8 cellular contexts compared by ENCODE assay signal in the genomic region with DNA sequence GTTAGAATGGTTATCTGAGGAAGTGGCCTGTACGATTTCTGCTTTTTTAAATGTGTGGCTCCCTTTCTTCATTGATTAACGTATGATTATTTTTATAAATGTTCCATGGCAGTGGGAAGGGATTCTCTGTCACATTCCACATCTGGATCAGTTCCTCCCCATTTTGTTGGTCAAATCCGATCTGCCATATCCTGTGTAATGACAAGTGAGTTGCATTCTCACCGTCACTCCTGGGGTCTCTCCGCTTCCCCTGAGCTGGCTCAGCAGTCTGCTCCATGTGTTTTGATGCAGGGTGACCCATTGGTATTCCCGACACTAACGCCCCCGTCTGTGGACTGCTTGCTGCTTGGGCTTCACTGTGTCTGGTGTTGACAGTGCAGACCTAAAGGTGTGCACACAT. TPM values are rescaled to one million over a fixed set of nuclear protein-coding genes. Genes with fewer than 3 reads are reported as not detected.
DNase-seq lines count a peak whose midpoint lies in the region; ATAC-seq and TF ChIP-seq lines count a peak whose summit lies in the region.
"Had no signal": no experiment of that assay in that cellular context is flagged by ENCODE, and none has a peak within 500 bp of the region (broad histone marks: within the 10 kb centered on the region; RNA-seq: fewer than 3 reads in every experiment).

No MANE protein-coding gene starts in this region.

- no peaks in the 10 kb centered on the region for H4K20me1 ChIP-seq in HCT116 (ENCODE audit: insufficient read depth)

- RAD21 ChIA-PET in HCT116 (lab: Charles Lee; ENCODE audit: low non-redundant PET in 1 of 2, low total read pairs in 2 of 2, uncharacterized antibody in 2 of 2, unreplicated experiment in 2 of 2), result no interaction called here

- no peak overlapping the region for H3K27ac ChIP-seq in HCT116 (ENCODE audit: low read depth, low read length)

- H3K4me1 ChIP-seq in HCT116 (ENCODE audit: control insufficient read depth in 1 of 2, insufficient read depth in 2 of 2, low read length in 2 of 2), result peaks cover 21 to 25% of the 10 kb centered on the region in 2 experiments; a peak in 3 of 4 replicates

- intact Hi-C loops in HCT116 (cut with micrococcal nuclease), result no loop called here
- intact Hi-C loops in activated B cell treated with CpG ODN at 0.5 μM for 24 hours (cut with micrococcal nuclease), result no loop called here

- H3K36me3 ChIP-seq in HCT116 (ENCODE audit: control insufficient read depth in 1 of 2, insufficient read depth in 2 of 2, low read length in 2 of 2), result peaks cover 0 to under 1% of the 10 kb centered on the region in 2 experiments; a peak in 1 of 4 replicates

- no peaks in the 10 kb centered on the region for H3K9me2 ChIP-seq in HCT116 (ENCODE audit: insufficient read depth)

- H3K79me2 ChIP-seq in HCT116 (ENCODE audit: insufficient read depth, low read length), result peaks cover under 1% of the 10 kb centered on the region; the same call in 1 of the 2 replicates

- ATAC-seq in HCT116 (no peak), activated B cell treated with CpG ODN at 0.5 μM for 24 hours (ENCODE audit: low read depth) (peak; percentile 8), GM18909 (IDR thresholded peaks at IDR 0.05; ENCODE audit: poor library complexity, unreplicated experiment) (no peak)
- ATAC-seq in stimulated activated memory B cell treated with anti-CD40 and anti-IgM and Interleukin-4, amounts not matched to agents 10 μg/mL and 1 μg/mL and 100 μg/mL, for 72 hours, result no peak

- H3K9me3 ChIP-seq in HCT116 (ENCODE audit: control insufficient read depth in 1 of 2, insufficient read depth in 1 of 2, low read depth in 1 of 2, low read length in 2 of 2), result no peaks in the 10 kb centered on the region

- no peak overlapping the region for H3K9ac ChIP-seq in HCT116 (ENCODE audit: low read length)

- peak overlapping the region; percentile 74 for H3K4me3 Mint-ChIP-seq in activated B cell treated with CpG ODN at 0.5 μM for 24 hours
- peak overlapping the region; percentile 28 for H3K4me3 Mint-ChIP-seq in stimulated activated memory B cell treated with anti-CD40 and anti-IgM and Interleukin-4, amounts not matched to agents 10 μg/mL and 1 μg/mL and 100 μg/mL, for 72 hours

- no peaks in the 10 kb centered on the region for H3K27me3 ChIP-seq in HCT116 (ENCODE audit: insufficient read depth, low read length)

- CTCF ChIA-PET in HCT116 (lab: Charles Lee) (no interaction called here), activated B cell treated with CpG ODN at 0.5 μM for 24 hours (lab: Charles Lee) (interaction anchor here (1.3 kb wide), 1 partner anchor 26 kb away, joined by 4 read pairs; no protein-coding TSS in a partner anchor)

- POLR2A ChIA-PET in HCT116 (lab: Charles Lee) (interaction anchor here (1.9 kb wide), 1 partner anchor 56 kb away, joined by 5 read pairs; the partner anchor contains the start of gene MALAT1), activated B cell treated with CpG ODN at 0.5 μM for 24 hours (lab: Charles Lee) (interaction anchor here (1.3 to 11.6 kb wide), 7 partner anchors 22 to 109 kb away, joined by 3 to 535 read pairs (median 71); partner anchors contain the start of genes DPF2, MALAT1 and NEAT1)

- H2AFZ ChIP-seq in HCT116 (ENCODE audit: low read depth, low read length, poor library complexity, severe bottlenecking), result no peak overlapping the region

- TF ChIP-seq POLR2A in HCT116 (IDR thresholded peaks at IDR 0.05; ENCODE audit: borderline replicate concordance, extremely low read depth, insufficient read depth, insufficient read length), result no peak

- no TSS peak for BruUV-seq in HCT116 (replicated peaks; lab: Mats Ljungman, UMichigan)

- H3K4me2 ChIP-seq in HCT116 (ENCODE audit: low read length), result no peak overlapping the region

- DNase-seq in HCT116 (ENCODE audit: low read depth, low spot score) (no peak), activated B cell treated with CpG ODN at 0.5 μM for 24 hours (no peak), foreskin melanocyte (peak; percentile 15), NCI-H82 treated with DMSO at 0.1 percent for 48 hours (lab: John Stamatoyannopoulos, UW; ENCODE audit: unreplicated experiment) (no peak), ureter (ENCODE audit: low spot score) (no peak)
- DNase-seq: NCI-H526 treated with DMSO at 0.1 percent for 48 hours had no signal

- peaks cover 78% of the 10 kb centered on the region for H3K4me1 Mint-ChIP-seq in activated B cell treated with CpG ODN at 0.5 μM for 24 hours
- peaks cover 85% of the 10 kb centered on the region for H3K4me1 Mint-ChIP-seq in stimulated activated memory B cell treated with anti-CD40 and anti-IgM and Interleukin-4, amounts not matched to agents 10 μg/mL and 1 μg/mL and 100 μg/mL, for 72 hours

- peaks cover 20% of the 10 kb centered on the region for H3K36me3 Mint-ChIP-seq in activated B cell treated with CpG ODN at 0.5 μM for 24 hours (ENCODE audit: low read depth)
- peaks cover 22% of the 10 kb centered on the region for H3K36me3 Mint-ChIP-seq in stimulated activated memory B cell treated with anti-CD40 and anti-IgM and Interleukin-4, amounts not matched to agents 10 μg/mL and 1 μg/mL and 100 μg/mL, for 72 hours

- H3K9me3 Mint-ChIP-seq in activated B cell treated with CpG ODN at 0.5 μM for 24 hours, result no peaks in the 10 kb centered on the region
- H3K9me3 Mint-ChIP-seq in stimulated activated memory B cell treated with anti-CD40 and anti-IgM and Interleukin-4, amounts not matched to agents 10 μg/mL and 1 μg/mL and 100 μg/mL, for 72 hours, result no peaks in the 10 kb centered on the region

- H3K4me3 ChIP-seq in HCT116 (replicated peaks in 1 of 2; ENCODE audit: low read depth in 1 of 2, low read length in 2 of 2), result no peak overlapping the region

- H3K27me3 Mint-ChIP-seq in activated B cell treated with CpG ODN at 0.5 μM for 24 hours, result no peaks in the 10 kb centered on the region
- no peaks in the 10 kb centered on the region for H3K27me3 Mint-ChIP-seq in stimulated activated memory B cell treated with anti-CD40 and anti-IgM and Interleukin-4, amounts not matched to agents 10 μg/mL and 1 μg/mL and 100 μg/mL, for 72 hours

- TF ChIP-seq CTCF in HCT116 (IDR thresholded peaks at IDR 0.05 in 2 of 3, conservative IDR thresholded peaks at IDR 0.05 in 1 of 3; ENCODE audit: borderline replicate concordance in 1 of 3, insufficient read depth in 1 of 3, low read depth in 2 of 3, low read length in 2 of 3), result no peak
- no peak for TF ChIP-seq CTCF in activated B cell treated with CpG ODN at 0.5 μM for 24 hours (IDR thresholded peaks at IDR 0.05)

- no peak for TF ChIP-seq RAD21 in HCT116 (IDR thresholded peaks at IDR 0.05; ENCODE audit: low read depth)

- H3K27ac Mint-ChIP-seq in activated B cell treated with CpG ODN at 0.5 μM for 24 hours, result peak overlapping the region; percentile 92
- H3K27ac Mint-ChIP-seq in stimulated activated memory B cell treated with anti-CD40 and anti-IgM and Interleukin-4, amounts not matched to agents 10 μg/mL and 1 μg/mL and 100 μg/mL, for 72 hours, result peak overlapping the region; percentile 80

TF ChIP-seq in HCT116, 20 proteins besides CTCF, POLR2A, EP300 and RAD21:
- TF ChIP-seq CEBPB (IDR thresholded peaks at IDR 0.05; ENCODE audit: low read depth) (no peak), ELF1 (IDR thresholded peaks at IDR 0.05; ENCODE audit: borderline replicate concordance, low read depth) (no peak), EZH2 (IDR thresholded peaks at IDR 0.05) (no peak), POLR2AphosphoS5 (IDR thresholded peaks at IDR 0.05; ENCODE audit: low read depth, low read length) (peak; percentile 6; the same call in 1 of the 2 replicates), TCF7L2 (IDR thresholded peaks at IDR 0.05; ENCODE audit: borderline replicate concordance, extremely low read depth, insufficient read depth, insufficient read length) (no peak)
TF ChIP-seq in HCT116: peak in this region for 1.

RNA-seq across cellular contexts. Expression of gene NEAT1, which starts 20.4 kb away (rescaled TPM):
- 564 TPM for total RNA-seq in HCT116 (2021; ENCODE audit: unreplicated experiment)
- 181 and 274 TPM in 2 replicates for polyA plus RNA-seq in HCT116 (2012)
- total RNA-seq in activated B cell treated with CpG ODN at 0.5 μM for 24 hours, result 578 and 699 TPM in 2 replicates
- 1,155 TPM for total RNA-seq in ureter

RNA-seq across cellular contexts. Expression of gene MALAT1, which starts 55.9 kb away (rescaled TPM):
- total RNA-seq in HCT116 (2021; ENCODE audit: unreplicated experiment), result 6,000 TPM
- polyA plus RNA-seq in HCT116 (2012), result 380 and 423 TPM in 2 replicates
- 12,540 and 18,961 TPM in 2 replicates for total RNA-seq in activated B cell treated with CpG ODN at 0.5 μM for 24 hours
- 19,443 TPM for total RNA-seq in ureter

RNA-seq across cellular contexts. Expression of gene FRMD8, which starts 56.5 kb away (rescaled TPM):
- total RNA-seq in HCT116 (2021; ENCODE audit: unreplicated experiment) (35.8 TPM), activated B cell treated with CpG ODN at 0.5 μM for 24 hours (68.6 and 70.6 TPM in 2 replicates), ureter (31.2 TPM)
- 12.9 and 20.6 TPM in 2 replicates for polyA plus RNA-seq in HCT116 (2012)
